ENCODE assay signal across 1 cellular context in the genomic region with DNA sequence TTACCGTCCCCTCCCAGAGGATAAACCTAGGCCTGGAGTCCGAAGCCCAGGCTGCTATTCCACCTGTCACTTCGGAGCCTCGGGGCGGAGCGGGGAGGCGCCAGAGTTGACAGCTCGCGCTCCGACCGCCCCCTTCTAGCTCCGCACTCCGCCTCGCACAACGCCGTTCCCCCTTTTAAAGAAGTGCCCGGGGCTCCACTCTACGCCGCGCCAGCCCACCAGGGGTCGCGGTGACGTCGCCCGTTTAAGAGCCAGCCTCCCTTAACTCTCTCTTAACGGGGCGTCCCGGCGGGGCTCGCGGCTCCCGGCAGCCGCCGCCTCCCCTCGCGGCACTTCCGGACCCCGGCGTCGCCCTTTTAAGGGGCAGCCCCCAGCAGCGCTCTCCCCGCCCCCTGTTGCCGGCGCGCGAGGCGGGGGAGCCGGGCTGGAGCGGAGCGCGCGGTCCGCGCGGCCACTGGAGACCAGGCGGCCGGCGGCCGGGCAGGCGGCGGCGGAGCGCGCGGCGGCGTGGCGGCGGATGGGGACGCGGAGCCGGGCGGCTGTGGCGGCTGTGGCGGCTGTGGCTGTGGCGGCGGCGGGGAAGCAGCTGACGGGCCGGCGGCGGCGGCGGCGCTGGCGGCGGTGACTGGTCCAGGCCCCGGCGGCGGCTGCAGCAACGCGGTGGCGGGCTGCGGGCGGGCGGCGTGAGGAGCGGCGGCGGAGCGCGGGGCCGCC.
TF ChIP-seq lines count a peak whose summit lies in the region.

Gene INAFM2 (plus strand): TSS at position 454 of the 714 bp plus-strand sequence. CDS start 364 bp downstream, outside the sequence.

TF ChIP-seq in HepG2, 621 proteins besides CTCF, POLR2A, EP300 and RAD21 (continued from another document):
- no peak for TF ChIP-seq HMGXB3 (CRISPR knock-in tag; IDR thresholded peaks at IDR 0.05; ENCODE audit: borderline replicate concordance)
- TF ChIP-seq ZSCAN5A (CRISPR knock-in tag; IDR thresholded peaks at IDR 0.05; ENCODE audit: borderline replicate concordance), result no peak
- TF ChIP-seq WIZ (CRISPR knock-in tag; IDR thresholded peaks at IDR 0.05), result no peak
- peak; percentile 77 for TF ChIP-seq SKI (IDR thresholded peaks at IDR 0.05; ENCODE audit: partially characterized antibody)
- peak; percentile 27; the same call in 1 of the 2 replicates for TF ChIP-seq MIXL1 (CRISPR knock-in tag; IDR thresholded peaks at IDR 0.05)
- TF ChIP-seq, protein P1, sequence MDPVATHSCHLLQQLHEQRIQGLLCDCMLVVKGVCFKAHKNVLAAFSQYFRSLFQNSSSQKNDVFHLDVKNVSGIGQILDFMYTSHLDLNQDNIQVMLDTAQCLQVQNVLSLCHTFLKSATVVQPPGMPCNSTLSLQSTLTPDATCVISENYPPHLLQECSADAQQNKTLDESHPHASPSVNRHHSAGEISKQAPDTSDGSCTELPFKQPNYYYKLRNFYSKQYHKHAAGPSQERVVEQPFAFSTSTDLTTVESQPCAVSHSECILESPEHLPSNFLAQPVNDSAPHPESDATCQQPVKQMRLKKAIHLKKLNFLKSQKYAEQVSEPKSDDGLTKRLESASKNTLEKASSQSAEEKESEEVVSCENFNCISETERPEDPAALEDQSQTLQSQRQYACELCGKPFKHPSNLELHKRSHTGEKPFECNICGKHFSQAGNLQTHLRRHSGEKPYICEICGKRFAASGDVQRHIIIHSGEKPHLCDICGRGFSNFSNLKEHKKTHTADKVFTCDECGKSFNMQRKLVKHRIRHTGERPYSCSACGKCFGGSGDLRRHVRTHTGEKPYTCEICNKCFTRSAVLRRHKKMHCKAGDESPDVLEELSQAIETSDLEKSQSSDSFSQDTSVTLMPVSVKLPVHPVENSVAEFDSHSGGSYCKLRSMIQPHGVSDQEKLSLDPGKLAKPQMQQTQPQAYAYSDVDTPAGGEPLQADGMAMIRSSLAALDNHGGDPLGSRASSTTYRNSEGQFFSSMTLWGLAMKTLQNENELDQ (CRISPR knock-in tag; IDR thresholded peaks at IDR 0.05; ENCODE audit: borderline replicate concordance), result no peak
- no peak for TF ChIP-seq ZNF251 (CRISPR knock-in tag; IDR thresholded peaks at IDR 0.05)
- TF ChIP-seq YEATS4 (CRISPR knock-in tag; IDR thresholded peaks at IDR 0.05; ENCODE audit: borderline replicate concordance), result peak; percentile 12
- no peak for TF ChIP-seq ISX (CRISPR knock-in tag; conservative IDR thresholded peaks at IDR 0.05)
- peak; percentile 53; the same call in 1 of the 2 replicates for TF ChIP-seq ZBTB14 (CRISPR knock-in tag; IDR thresholded peaks at IDR 0.05)
- no peak; the same call in 1 of the 2 replicates for TF ChIP-seq ZNF816 (CRISPR knock-in tag; IDR thresholded peaks at IDR 0.05; ENCODE audit: borderline replicate concordance)
- TF ChIP-seq, protein P2, sequence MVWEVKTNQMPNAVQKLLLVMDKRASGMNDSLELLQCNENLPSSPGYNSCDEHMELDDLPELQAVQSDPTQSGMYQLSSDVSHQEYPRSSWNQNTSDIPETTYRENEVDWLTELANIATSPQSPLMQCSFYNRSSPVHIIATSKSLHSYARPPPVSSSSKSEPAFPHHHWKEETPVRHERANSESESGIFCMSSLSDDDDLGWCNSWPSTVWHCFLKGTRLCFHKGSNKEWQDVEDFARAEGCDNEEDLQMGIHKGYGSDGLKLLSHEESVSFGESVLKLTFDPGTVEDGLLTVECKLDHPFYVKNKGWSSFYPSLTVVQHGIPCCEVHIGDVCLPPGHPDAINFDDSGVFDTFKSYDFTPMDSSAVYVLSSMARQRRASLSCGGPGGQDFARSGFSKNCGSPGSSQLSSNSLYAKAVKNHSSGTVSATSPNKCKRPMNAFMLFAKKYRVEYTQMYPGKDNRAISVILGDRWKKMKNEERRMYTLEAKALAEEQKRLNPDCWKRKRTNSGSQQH (CRISPR knock-in tag; IDR thresholded peaks at IDR 0.05; ENCODE audit: low read depth), result peak; percentile 71; the same call in 1 of the 2 replicates
- TF ChIP-seq ZNF879 (CRISPR knock-in tag; IDR thresholded peaks at IDR 0.05), result no peak
- TF ChIP-seq ZNF260 (CRISPR knock-in tag; IDR thresholded peaks at IDR 0.05; ENCODE audit: borderline replicate concordance, low read depth), result no peak
- no peak for TF ChIP-seq ZNF878 (CRISPR knock-in tag; IDR thresholded peaks at IDR 0.05)
- TF ChIP-seq STAG1 (CRISPR knock-in tag; IDR thresholded peaks at IDR 0.05), result peak; percentile 35; the same call in 1 of the 2 replicates
- no peak for TF ChIP-seq ZNF891 (CRISPR knock-in tag; IDR thresholded peaks at IDR 0.05)
- TF ChIP-seq MAF1 (CRISPR knock-in tag; IDR thresholded peaks at IDR 0.05; ENCODE audit: borderline replicate concordance), result 0 out of 2 replicates have a peak, but pooled peaks have one; percentile 39
- TF ChIP-seq LCORL (IDR thresholded peaks at IDR 0.05), result no peak
- TF ChIP-seq LCORL (CRISPR knock-in tag; IDR thresholded peaks at IDR 0.05), result 0 out of 2 replicates have a peak, but pooled peaks have one; percentile 15
- TF ChIP-seq MYNN (CRISPR knock-in tag; IDR thresholded peaks at IDR 0.05; ENCODE audit: low read depth), result no peak
- TF ChIP-seq, protein P3, sequence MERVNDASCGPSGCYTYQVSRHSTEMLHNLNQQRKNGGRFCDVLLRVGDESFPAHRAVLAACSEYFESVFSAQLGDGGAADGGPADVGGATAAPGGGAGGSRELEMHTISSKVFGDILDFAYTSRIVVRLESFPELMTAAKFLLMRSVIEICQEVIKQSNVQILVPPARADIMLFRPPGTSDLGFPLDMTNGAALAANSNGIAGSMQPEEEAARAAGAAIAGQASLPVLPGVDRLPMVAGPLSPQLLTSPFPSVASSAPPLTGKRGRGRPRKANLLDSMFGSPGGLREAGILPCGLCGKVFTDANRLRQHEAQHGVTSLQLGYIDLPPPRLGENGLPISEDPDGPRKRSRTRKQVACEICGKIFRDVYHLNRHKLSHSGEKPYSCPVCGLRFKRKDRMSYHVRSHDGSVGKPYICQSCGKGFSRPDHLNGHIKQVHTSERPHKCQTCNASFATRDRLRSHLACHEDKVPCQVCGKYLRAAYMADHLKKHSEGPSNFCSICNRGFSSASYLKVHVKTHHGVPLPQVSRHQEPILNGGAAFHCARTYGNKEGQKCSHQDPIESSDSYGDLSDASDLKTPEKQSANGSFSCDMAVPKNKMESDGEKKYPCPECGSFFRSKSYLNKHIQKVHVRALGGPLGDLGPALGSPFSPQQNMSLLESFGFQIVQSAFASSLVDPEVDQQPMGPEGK (CRISPR knock-in tag; IDR thresholded peaks at IDR 0.05), result peak; percentile 66
